Comparison of ENCODE assay signal across 2 cellular contexts in the genomic region with DNA sequence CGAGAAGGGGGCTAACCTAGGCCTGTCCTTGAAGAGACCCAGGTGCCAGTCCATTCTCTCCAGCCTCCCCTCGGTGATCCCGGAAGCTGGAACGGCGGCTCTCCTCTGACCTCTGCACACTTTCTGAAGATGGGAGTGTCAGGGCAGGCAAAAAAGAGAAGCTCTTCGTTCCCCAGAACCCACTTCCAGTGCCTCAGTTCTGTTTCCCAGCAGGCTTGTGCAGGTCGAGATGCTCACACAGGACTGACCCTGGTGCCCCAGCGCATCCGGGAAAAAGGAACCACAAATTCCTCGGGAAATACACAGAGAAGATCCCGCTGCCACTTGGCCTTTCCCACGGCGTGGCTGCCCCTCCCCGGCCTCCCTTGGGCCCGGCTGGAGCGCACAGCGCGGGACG.
TF ChIP-seq lines count a peak whose summit lies in the region.

No MANE protein-coding gene starts in this region.

TF ChIP-seq in HCT116, 20 proteins besides CTCF, POLR2A, EP300 and RAD21 (continued from another document):
- TF ChIP-seq EZH2phosphoT487 (IDR thresholded peaks at IDR 0.05; ENCODE audit: borderline replicate concordance) (no peak), SRF (IDR thresholded peaks at IDR 0.05; ENCODE audit: low read depth) (no peak), ELF1 (IDR thresholded peaks at IDR 0.05; ENCODE audit: borderline replicate concordance, low read depth) (no peak), ZFX (IDR thresholded peaks at IDR 0.05) (no peak), SP1 (IDR thresholded peaks at IDR 0.05; ENCODE audit: low read depth) (no peak), SIN3A (IDR thresholded peaks at IDR 0.05; ENCODE audit: low read depth) (no peak), EZH2 (IDR thresholded peaks at IDR 0.05) (no peak)
- TF ChIP-seq, protein P1, sequence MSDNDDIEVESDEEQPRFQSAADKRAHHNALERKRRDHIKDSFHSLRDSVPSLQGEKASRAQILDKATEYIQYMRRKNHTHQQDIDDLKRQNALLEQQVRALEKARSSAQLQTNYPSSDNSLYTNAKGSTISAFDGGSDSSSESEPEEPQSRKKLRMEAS (IDR thresholded peaks at IDR 0.05) = no peak
- TF ChIP-seq, protein P2, sequence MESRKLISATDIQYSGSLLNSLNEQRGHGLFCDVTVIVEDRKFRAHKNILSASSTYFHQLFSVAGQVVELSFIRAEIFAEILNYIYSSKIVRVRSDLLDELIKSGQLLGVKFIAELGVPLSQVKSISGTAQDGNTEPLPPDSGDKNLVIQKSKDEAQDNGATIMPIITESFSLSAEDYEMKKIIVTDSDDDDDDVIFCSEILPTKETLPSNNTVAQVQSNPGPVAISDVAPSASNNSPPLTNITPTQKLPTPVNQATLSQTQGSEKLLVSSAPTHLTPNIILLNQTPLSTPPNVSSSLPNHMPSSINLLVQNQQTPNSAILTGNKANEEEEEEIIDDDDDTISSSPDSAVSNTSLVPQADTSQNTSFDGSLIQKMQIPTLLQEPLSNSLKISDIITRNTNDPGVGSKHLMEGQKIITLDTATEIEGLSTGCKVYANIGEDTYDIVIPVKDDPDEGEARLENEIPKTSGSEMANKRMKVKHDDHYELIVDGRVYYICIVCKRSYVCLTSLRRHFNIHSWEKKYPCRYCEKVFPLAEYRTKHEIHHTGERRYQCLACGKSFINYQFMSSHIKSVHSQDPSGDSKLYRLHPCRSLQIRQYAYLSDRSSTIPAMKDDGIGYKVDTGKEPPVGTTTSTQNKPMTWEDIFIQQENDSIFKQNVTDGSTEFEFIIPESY (IDR thresholded peaks at IDR 0.05; ENCODE audit: extremely low read depth, insufficient replicate concordance, low read length) = no peak
- TF ChIP-seq, protein P3, sequence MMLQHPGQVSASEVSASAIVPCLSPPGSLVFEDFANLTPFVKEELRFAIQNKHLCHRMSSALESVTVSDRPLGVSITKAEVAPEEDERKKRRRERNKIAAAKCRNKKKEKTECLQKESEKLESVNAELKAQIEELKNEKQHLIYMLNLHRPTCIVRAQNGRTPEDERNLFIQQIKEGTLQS (IDR thresholded peaks at IDR 0.05) = no peak

TF ChIP-seq in SK-N-SH treated with all-trans-retinoic acid at 6 μM for 48 hours, 23 proteins besides CTCF, POLR2A, EP300 and RAD21 (continued from another document):
- TF ChIP-seq, protein P4, sequence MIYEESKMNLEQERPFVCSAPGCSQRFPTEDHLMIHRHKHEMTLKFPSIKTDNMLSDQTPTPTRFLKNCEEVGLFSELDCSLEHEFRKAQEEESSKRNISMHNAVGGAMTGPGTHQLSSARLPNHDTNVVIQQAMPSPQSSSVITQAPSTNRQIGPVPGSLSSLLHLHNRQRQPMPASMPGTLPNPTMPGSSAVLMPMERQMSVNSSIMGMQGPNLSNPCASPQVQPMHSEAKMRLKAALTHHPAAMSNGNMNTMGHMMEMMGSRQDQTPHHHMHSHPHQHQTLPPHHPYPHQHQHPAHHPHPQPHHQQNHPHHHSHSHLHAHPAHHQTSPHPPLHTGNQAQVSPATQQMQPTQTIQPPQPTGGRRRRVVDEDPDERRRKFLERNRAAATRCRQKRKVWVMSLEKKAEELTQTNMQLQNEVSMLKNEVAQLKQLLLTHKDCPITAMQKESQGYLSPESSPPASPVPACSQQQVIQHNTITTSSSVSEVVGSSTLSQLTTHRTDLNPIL (CRISPR knock-in tag; IDR thresholded peaks at IDR 0.05; ENCODE audit: low read depth) = no peak
- no peak for TF ChIP-seq ESRRG (CRISPR knock-in tag; IDR thresholded peaks at IDR 0.05)
- no peak for TF ChIP-seq ARNTL (CRISPR knock-in tag; IDR thresholded peaks at IDR 0.05; ENCODE audit: borderline replicate concordance, low read depth)
- TF ChIP-seq ZFP3 (CRISPR knock-in tag; IDR thresholded peaks at IDR 0.05) = no peak
- no peak for TF ChIP-seq ZNF70 (CRISPR knock-in tag; IDR thresholded peaks at IDR 0.05)
- TF ChIP-seq GLIS3 (CRISPR knock-in tag; IDR thresholded peaks at IDR 0.05) = no peak
- TF ChIP-seq ISL1 (CRISPR knock-in tag; IDR thresholded peaks at IDR 0.05) = no peak
- TF ChIP-seq, protein P5, sequence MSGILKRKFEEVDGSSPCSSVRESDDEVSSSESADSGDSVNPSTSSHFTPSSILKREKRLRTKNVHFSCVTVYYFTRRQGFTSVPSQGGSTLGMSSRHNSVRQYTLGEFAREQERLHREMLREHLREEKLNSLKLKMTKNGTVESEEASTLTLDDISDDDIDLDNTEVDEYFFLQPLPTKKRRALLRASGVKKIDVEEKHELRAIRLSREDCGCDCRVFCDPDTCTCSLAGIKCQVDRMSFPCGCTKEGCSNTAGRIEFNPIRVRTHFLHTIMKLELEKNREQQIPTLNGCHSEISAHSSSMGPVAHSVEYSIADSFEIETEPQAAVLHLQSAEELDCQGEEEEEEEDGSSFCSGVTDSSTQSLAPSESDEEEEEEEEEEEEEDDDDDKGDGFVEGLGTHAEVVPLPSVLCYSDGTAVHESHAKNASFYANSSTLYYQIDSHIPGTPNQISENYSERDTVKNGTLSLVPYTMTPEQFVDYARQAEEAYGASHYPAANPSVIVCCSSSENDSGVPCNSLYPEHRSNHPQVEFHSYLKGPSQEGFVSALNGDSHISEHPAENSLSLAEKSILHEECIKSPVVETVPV (CRISPR knock-in tag; IDR thresholded peaks at IDR 0.05) = no peak
- no peak for TF ChIP-seq TCF4 (CRISPR knock-in tag; IDR thresholded peaks at IDR 0.05; ENCODE audit: borderline replicate concordance)
- TF ChIP-seq, protein P6, sequence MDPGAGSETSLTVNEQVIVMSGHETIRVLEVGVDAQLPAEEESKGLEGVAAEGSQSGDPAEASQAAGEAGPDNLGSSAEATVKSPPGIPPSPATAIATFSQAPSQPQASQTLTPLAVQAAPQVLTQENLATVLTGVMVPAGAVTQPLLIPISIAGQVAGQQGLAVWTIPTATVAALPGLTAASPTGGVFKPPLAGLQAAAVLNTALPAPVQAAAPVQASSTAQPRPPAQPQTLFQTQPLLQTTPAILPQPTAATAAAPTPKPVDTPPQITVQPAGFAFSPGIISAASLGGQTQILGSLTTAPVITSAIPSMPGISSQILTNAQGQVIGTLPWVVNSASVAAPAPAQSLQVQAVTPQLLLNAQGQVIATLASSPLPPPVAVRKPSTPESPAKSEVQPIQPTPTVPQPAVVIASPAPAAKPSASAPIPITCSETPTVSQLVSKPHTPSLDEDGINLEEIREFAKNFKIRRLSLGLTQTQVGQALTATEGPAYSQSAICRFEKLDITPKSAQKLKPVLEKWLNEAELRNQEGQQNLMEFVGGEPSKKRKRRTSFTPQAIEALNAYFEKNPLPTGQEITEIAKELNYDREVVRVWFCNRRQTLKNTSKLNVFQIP (CRISPR knock-in tag; IDR thresholded peaks at IDR 0.05; ENCODE audit: borderline replicate concordance, low read depth) = no peak
